ENCODE assay signal across 8 cellular contexts in the genomic region with DNA sequence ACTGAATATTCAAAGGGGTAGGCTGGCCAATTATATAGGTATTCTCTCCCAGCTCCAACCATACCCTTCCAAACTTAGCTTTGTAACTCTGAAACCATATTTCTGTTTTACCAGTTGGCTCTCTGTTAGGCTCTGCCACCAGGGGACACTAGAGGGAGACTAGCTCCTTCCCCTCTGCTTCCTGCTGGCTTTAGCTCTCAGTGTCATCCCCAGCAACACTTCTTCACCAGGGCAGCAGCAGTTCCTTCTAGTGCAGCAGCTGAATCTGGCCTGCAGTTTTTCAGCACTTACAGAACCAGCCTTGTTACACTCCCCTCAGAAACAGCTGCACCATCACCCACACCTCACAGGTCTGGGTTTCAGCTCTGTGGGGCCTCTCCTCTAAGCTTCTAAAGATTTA. TPM values are rescaled to one million over a fixed set of nuclear protein-coding genes. Genes with fewer than 3 reads are reported as not detected.
DNase-seq lines count a peak whose midpoint lies in the region; ATAC-seq, FAIRE-seq and TF ChIP-seq lines count a peak whose summit lies in the region.

No MANE protein-coding gene starts in this region.

- intact Hi-C loops in lower lobe of right lung (cut with DNase I), result no loop called here
- intact Hi-C loops in Right ventricle myocardium superior (cut with DNase I), result loop anchor here (10.0 kb wide), 1 partner anchor 54 kb away; a partner anchor contains a TSS

- FAIRE-seq in D721Med (lab: Jason Lieb, UNC) (peak; percentile 69), urothelium cell line (lab: Jason Lieb, UNC) (no peak)

- no peak overlapping the region for H3K27ac ChIP-seq in KMS-11
- H3K27ac ChIP-seq in lower lobe of right lung, result no peak overlapping the region

- H3K9me3 ChIP-seq in lower lobe of right lung, result peaks cover 5% of the 10 kb centered on the region

- ATAC-seq in activated T-cell treated with anti-CD3 and anti-CD28 coated beads, Interleukin-2, amount 50 U/mL, for 72 hours (replicated peaks in 1 of 2), result no peak
- peak in 1 of 2 donors; percentile 32 for ATAC-seq in lower lobe of right lung
- ATAC-seq in GM21515 (IDR thresholded peaks at IDR 0.05; ENCODE audit: unreplicated experiment), result no peak
- no peak for ATAC-seq in Right ventricle myocardium superior (ENCODE audit: poor library complexity)
- no peak for ATAC-seq in HG03342 (IDR thresholded peaks at IDR 0.05; ENCODE audit: unreplicated experiment)

- no peak overlapping the region for H3K4me3 ChIP-seq in KMS-11 (IDR thresholded peaks at IDR 0.05; ENCODE audit: insufficient read depth, low read depth, low read length)
- no peak overlapping the region for H3K4me3 ChIP-seq in lower lobe of right lung

- peak overlapping the region; percentile 72 for H3K27ac Mint-ChIP-seq in activated T-cell treated with anti-CD3 and anti-CD28 coated beads, Interleukin-2, amount 50 U/mL, for 72 hours

- TF ChIP-seq CTCF in D721Med (IDR thresholded peaks at IDR 0.05; ENCODE audit: insufficient read depth, missing control alignments), result peak; percentile 12
- TF ChIP-seq CTCF in KMS-11 (conservative IDR thresholded peaks at IDR 0.05; ENCODE audit: low read depth, low read length), result peak; percentile 29
- TF ChIP-seq CTCF in lower lobe of right lung (IDR thresholded peaks at IDR 0.05), result peak; percentile 33

- H3K4me3 Mint-ChIP-seq in activated T-cell treated with anti-CD3 and anti-CD28 coated beads, Interleukin-2, amount 50 U/mL, for 72 hours, result no peak overlapping the region

- H3K27me3 Mint-ChIP-seq in activated T-cell treated with anti-CD3 and anti-CD28 coated beads, Interleukin-2, amount 50 U/mL, for 72 hours (ENCODE audit: low read depth), result no peaks in the 10 kb centered on the region

- DNase-seq in D721Med (ENCODE audit: insufficient read length, low spot score) (no peak), lower lobe of right lung (no peak), Right ventricle myocardium superior (no peak), urothelium cell line (ENCODE audit: low spot score) (no peak)
- DNase-seq in activated T-cell treated with anti-CD3 and anti-CD28 coated beads, Interleukin-2, amount 50 U/mL, for 72 hours, result peak; percentile 32 to 43

- peaks cover 0 to 4% of the 10 kb centered on the region in 2 donors for H3K36me3 Mint-ChIP-seq in activated T-cell treated with anti-CD3 and anti-CD28 coated beads, Interleukin-2, amount 50 U/mL, for 72 hours (ENCODE audit: insufficient read depth in 2 of 2)

- H3K4me1 Mint-ChIP-seq in activated T-cell treated with anti-CD3 and anti-CD28 coated beads, Interleukin-2, amount 50 U/mL, for 72 hours (ENCODE audit: low read depth), result peaks cover 95% of the 10 kb centered on the region

- no peaks in the 10 kb centered on the region for H3K79me2 ChIP-seq in KMS-11 (ENCODE audit: insufficient read depth, low read depth)

- H3K4me1 ChIP-seq in KMS-11 (ENCODE audit: low read depth, poor library complexity, severe bottlenecking), result no peaks in the 10 kb centered on the region
- H3K4me1 ChIP-seq in lower lobe of right lung, result peaks cover 11% of the 10 kb centered on the region

- H3K36me3 ChIP-seq in KMS-11 (ENCODE audit: insufficient read depth) (no peaks in the 10 kb centered on the region), lower lobe of right lung (no peaks in the 10 kb centered on the region)

- no peak overlapping the region for H3K4me2 ChIP-seq in KMS-11

- H3K9me3 Mint-ChIP-seq in activated T-cell treated with anti-CD3 and anti-CD28 coated beads, Interleukin-2, amount 50 U/mL, for 72 hours, result no peaks in the 10 kb centered on the region

- H2AFZ ChIP-seq in KMS-11 (ENCODE audit: low read depth), result no peak overlapping the region

- no peaks in the 10 kb centered on the region for H3K27me3 ChIP-seq in KMS-11 (ENCODE audit: insufficient read depth, low read depth)
- H3K27me3 ChIP-seq in lower lobe of right lung (ENCODE audit: low read depth), result no peaks in the 10 kb centered on the region

- no peak overlapping the region for H3K9ac ChIP-seq in KMS-11

- H4K20me1 ChIP-seq in KMS-11 (ENCODE audit: insufficient read depth), result no peaks in the 10 kb centered on the region

RNA-seq across cellular contexts. Expression of a gene that starts 51.0 kb away (rescaled TPM):
- 10 to 100 TPM; 51.6 to 71.5 TPM for total RNA-seq in activated T-cell treated with anti-CD3 and anti-CD28 coated beads, Interleukin-2, amount 50 U/mL, for 72 hours
- 153 TPM for total RNA-seq in lower lobe of right lung
- 28.3 TPM for total RNA-seq in Right ventricle myocardium superior

Comparison
In these comparisons a context has a peak if more than half of its experiments do, and no peak if none do; other contexts are left out.
1. DNase-seq: peak in activated T-cell treated with anti-CD3 and anti-CD28 coated beads, Interleukin-2, amount 50 U/mL, for 72 hours (2 of 2); none in D721Med (single experiment), lower lobe of right lung (single experiment), Right ventricle myocardium superior (single experiment) and urothelium cell line (single experiment).
2. Peak in every context shown above with its lines, with median percentiles within 50 percentile points of each other: CTCF ChIP-seq.